Comparison of ENCODE assay signal across 24 cellular contexts in genomic region chr5:37640088-37640487, GRCh38.
"Had no signal": no experiment of that assay in that cellular context is flagged by ENCODE, and none has a peak within 500 bp of the region (broad histone marks: within the 10 kb centered on the region; RNA-seq: fewer than 3 reads in every experiment).

No MANE protein-coding gene starts in this region.

- DNase-seq: dermis blood vessel endothelial cell; effector memory CD4-positive, alpha-beta T cell; esophagus squamous epithelium; hypothalamus; immature natural killer cell; islet precursor cell; mesenchymal stem cell; midbrain; naive thymus-derived CD4-positive, alpha-beta T cell; stimulated activated CD4-positive, alpha-beta T cell treated with anti-CD3 and anti-CD28 coated beads, Interleukin-2, amount 100 ng/mL, for 24 hours; stimulated activated CD4-positive, alpha-beta T cell treated with anti-CD3 and anti-CD28 coated beads, Interleukin-4, amount 100 ng/mL, for 24 hours; stimulated activated naive CD4-positive, alpha-beta T cell treated with Interleukin-2 at 50 U/mL for 16 hours; substantia nigra; testis; tibial artery had no signal

- H3K36me3 ChIP-seq: neural progenitor cell, right atrium auricular region, tibial artery had no signal

- H3K27ac Mint-ChIP-seq: nephron; progenitor cell of endocrine pancreas; stimulated activated effector memory CD8-positive, alpha-beta T cell treated with anti-CD3 and anti-CD28 coated beads, Interleukin-12 subunit alpha, Interleukin-12 subunit beta, amount 100 ng/mL, for 72 hours; type B pancreatic cell had no signal

- H3K27me3 ChIP-seq: esophagus squamous epithelium, neural progenitor cell, right atrium auricular region, testis, tibial artery had no signal

- H3K4me1 Mint-ChIP-seq: nephron; stimulated activated effector memory CD8-positive, alpha-beta T cell treated with anti-CD3 and anti-CD28 coated beads, Interleukin-12 subunit alpha, Interleukin-12 subunit beta, amount 100 ng/mL, for 72 hours had no signal

- H3K27me3 Mint-ChIP-seq: naive thymus-derived CD4-positive, alpha-beta T cell; progenitor cell of endocrine pancreas; type B pancreatic cell had no signal

- H3K4me3 Mint-ChIP-seq: immature natural killer cell; naive thymus-derived CD4-positive, alpha-beta T cell; nephron; neural progenitor cell; stimulated activated effector memory CD8-positive, alpha-beta T cell treated with anti-CD3 and anti-CD28 coated beads, Interleukin-12 subunit alpha, Interleukin-12 subunit beta, amount 100 ng/mL, for 72 hours; type B pancreatic cell had no signal

- H3K4me3 ChIP-seq: coronary artery, esophagus squamous epithelium, neural progenitor cell, right atrium auricular region, testis, tibial artery had no signal

- H3K27ac ChIP-seq: coronary artery, esophagus squamous epithelium, neural progenitor cell, parathyroid adenoma, right atrium auricular region, testis, tibial artery had no signal

- H2AFZ ChIP-seq: neural progenitor cell, parathyroid adenoma had no signal

- ATAC-seq: naive thymus-derived CD4-positive, alpha-beta T cell; sciatic nerve; stimulated activated effector memory CD8-positive, alpha-beta T cell treated with anti-CD3 and anti-CD28 coated beads, Interleukin-12 subunit alpha, Interleukin-12 subunit beta, amount 100 ng/mL, for 72 hours had no signal

- H3K79me2 ChIP-seq: parathyroid adenoma had no signal

- H3K9me3 ChIP-seq: testis had no signal

- H3K4me2 ChIP-seq: neural progenitor cell had no signal

- H3K9me3 Mint-ChIP-seq: neural progenitor cell had no signal

- H3K9ac ChIP-seq: neural progenitor cell, parathyroid adenoma had no signal

- H3K4me1 ChIP-seq: esophagus squamous epithelium, right atrium auricular region, testis, tibial artery had no signal
